ENCODE assay signal across 18 cellular contexts in genomic region chr19:45715139-45715538, GRCh38. TPM values are rescaled to one million over a fixed set of nuclear protein-coding genes. Genes with fewer than 3 reads are reported as not detected.
A peak's percentile ranks its signal among the peaks of the same experiment; 100 is the strongest.
DNase-seq lines count a peak whose midpoint lies in the region; ATAC-seq, FAIRE-seq and TF ChIP-seq lines count a peak whose summit lies in the region.
"Had no signal": no experiment of that assay in that cellular context is flagged by ENCODE, and none has a peak within 500 bp of the region (broad histone marks: within the 10 kb centered on the region; RNA-seq: fewer than 3 reads in every experiment).

No MANE protein-coding gene starts in this region.

- no peak overlapping the region for H3K4me3 Mint-ChIP-seq in activated CD4-positive, alpha-beta T cell treated with anti-CD3 and anti-CD28 coated beads for 36 hours
- no peak overlapping the region for H3K4me3 Mint-ChIP-seq in mesothelial cell of epicardium

- peaks cover 29% of the 10 kb centered on the region for H3K36me3 Mint-ChIP-seq in activated CD4-positive, alpha-beta T cell treated with anti-CD3 and anti-CD28 coated beads for 36 hours (ENCODE audit: low read depth)
- H3K36me3 Mint-ChIP-seq in mesothelial cell of epicardium, result peaks cover 18% of the 10 kb centered on the region

- H3K9me3 Mint-ChIP-seq in activated CD4-positive, alpha-beta T cell treated with anti-CD3 and anti-CD28 coated beads for 36 hours (ENCODE audit: low read depth), result no peaks in the 10 kb centered on the region
- H3K9me3 Mint-ChIP-seq in mesothelial cell of epicardium, result no peaks in the 10 kb centered on the region

- CTCF ChIA-PET in activated CD4-positive, alpha-beta T cell treated with anti-CD3 and anti-CD28 coated beads for 36 hours (lab: Charles Lee), result interaction anchor here (0.7 to 5.3 kb wide), 5 partner anchors 20 to 191 kb away, joined by 3 to 75 read pairs (median 3); partner anchors contain the start of genes QPCTL and SNRPD2

- ATAC-seq in activated CD4-positive, alpha-beta T cell treated with anti-CD3 and anti-CD28 coated beads for 36 hours, result no peak
- ATAC-seq: HCT116, mucosa of descending colon, psoas muscle, T-helper 17 cell had no signal

- POLR2A ChIA-PET in activated CD4-positive, alpha-beta T cell treated with anti-CD3 and anti-CD28 coated beads for 36 hours (lab: Charles Lee), result interaction anchor here (1.1 to 2.2 kb wide), 2 partner anchors 15 to 23 kb away, joined by 5 to 6 read pairs; partner anchors contain the start of genes QPCTL and SNRPD2

- TF ChIP-seq CTCF in mesothelial cell of epicardium (IDR thresholded peaks at IDR 0.05; ENCODE audit: unreplicated experiment), result no peak

- no peak for DNase-seq in activated CD4-positive, alpha-beta T cell treated with anti-CD3 and anti-CD28 coated beads for 36 hours
- no peak for DNase-seq in activated CD4-positive, alpha-beta T cell treated with anti-CD3 and anti-CD28 coated beads for 4 hours
- DNase-seq in mesothelial cell of epicardium (ENCODE audit: low spot score in 2 of 2, unreplicated experiment in 2 of 2) (no peak), GM19239 (ENCODE audit: insufficient read length, low spot score) (no peak)
- DNase-seq: activated CD4-positive, alpha-beta T cell treated with anti-CD3 and anti-CD28 coated beads, Interleukin-2, amount 50 U/mL, for 4 hours; activated naive CD4-positive, alpha-beta T cell; COR-L47; NCI-H2029 treated with DMSO at 0.1 percent for 48 hours; NCI-H748 treated with DMSO at 0.1 percent for 48 hours; psoas muscle; T-helper 17 cell; upper lobe of left lung had no signal

- peaks cover 41% of the 10 kb centered on the region for H3K4me1 Mint-ChIP-seq in activated CD4-positive, alpha-beta T cell treated with anti-CD3 and anti-CD28 coated beads for 36 hours
- peaks cover 24% of the 10 kb centered on the region for H3K4me1 Mint-ChIP-seq in mesothelial cell of epicardium

- intact Hi-C loops in activated CD4-positive, alpha-beta T cell treated with anti-CD3 and anti-CD28 coated beads for 36 hours (cut with DNase I, micrococcal nuclease), result loop anchor here (5.0 kb wide), 3 partner anchors 52 to 887 kb away; partner anchors contain the start of genes BLOC1S3 (in 1 of the 2), CALM3 (in 1 of the 2), SIX5 (in 1 of the 2) and TRAPPC6A (in 1 of the 2)

- FAIRE-seq in GM19239 (lab: Jason Lieb, UNC), result no peak
- FAIRE-seq: endometrium, keratinocyte had no signal

- no peaks in the 10 kb centered on the region for H3K27me3 Mint-ChIP-seq in activated CD4-positive, alpha-beta T cell treated with anti-CD3 and anti-CD28 coated beads for 36 hours
- no peaks in the 10 kb centered on the region for H3K27me3 Mint-ChIP-seq in mesothelial cell of epicardium (ENCODE audit: low read depth)
- H3K27me3 Mint-ChIP-seq: T-helper 17 cell had no signal

- peak overlapping the region; percentile 9 for H3K27ac Mint-ChIP-seq in activated CD4-positive, alpha-beta T cell treated with anti-CD3 and anti-CD28 coated beads for 36 hours
- H3K27ac Mint-ChIP-seq in mesothelial cell of epicardium, result peak overlapping the region; percentile 5

RNA-seq across cellular contexts. Expression of gene FBXO46, which starts 15.6 kb away (rescaled TPM):
- 10 to 100 TPM; 32.3 to 43.3 TPM for total RNA-seq in activated CD4-positive, alpha-beta T cell treated with anti-CD3 and anti-CD28 coated beads for 36 hours
- 30.6 to 37.3 TPM (median 36.6 TPM) in 3 replicates for total RNA-seq in mesothelial cell of epicardium

RNA-seq across cellular contexts. Expression of gene MEIOSIN, which starts 18.1 kb away (rescaled TPM):
- total RNA-seq in activated CD4-positive, alpha-beta T cell treated with anti-CD3 and anti-CD28 coated beads for 36 hours, result not detected
- total RNA-seq in mesothelial cell of epicardium, result not detected in 3 replicates
- total RNA-seq: A172, cardiac septum, mucosa of descending colon, psoas muscle, T-helper 17 cell, upper lobe of left lung had no signal

RNA-seq across cellular contexts. Expression of gene QPCTL, which starts 22.7 kb away (rescaled TPM):
- total RNA-seq in activated CD4-positive, alpha-beta T cell treated with anti-CD3 and anti-CD28 coated beads for 36 hours, result 10 to 100 TPM; 17.3 to 18.7 TPM
- total RNA-seq in mesothelial cell of epicardium, result 8.0 to 10.6 TPM (median 9.1 TPM) in 3 replicates

RNA-seq across cellular contexts. Expression of gene SNRPD2, which starts 23.4 kb away (rescaled TPM):
- 100 to 1,000 TPM; 619 to 839 TPM for total RNA-seq in activated CD4-positive, alpha-beta T cell treated with anti-CD3 and anti-CD28 coated beads for 36 hours
- total RNA-seq in mesothelial cell of epicardium, result 440 to 462 TPM (median 461 TPM) in 3 replicates

RNA-seq across cellular contexts. Expression of gene GIPR, which starts 47.1 kb away (rescaled TPM):
- total RNA-seq in activated CD4-positive, alpha-beta T cell treated with anti-CD3 and anti-CD28 coated beads for 36 hours, result 1 to 10 TPM; 4.5 to 5.9 TPM
- 3.6 to 5.1 TPM (median 4.1 TPM) in 3 replicates for total RNA-seq in mesothelial cell of epicardium
- total RNA-seq: psoas muscle had no signal
